Comparison of ENCODE assay signal across 12 cellular contexts in the genomic region with DNA sequence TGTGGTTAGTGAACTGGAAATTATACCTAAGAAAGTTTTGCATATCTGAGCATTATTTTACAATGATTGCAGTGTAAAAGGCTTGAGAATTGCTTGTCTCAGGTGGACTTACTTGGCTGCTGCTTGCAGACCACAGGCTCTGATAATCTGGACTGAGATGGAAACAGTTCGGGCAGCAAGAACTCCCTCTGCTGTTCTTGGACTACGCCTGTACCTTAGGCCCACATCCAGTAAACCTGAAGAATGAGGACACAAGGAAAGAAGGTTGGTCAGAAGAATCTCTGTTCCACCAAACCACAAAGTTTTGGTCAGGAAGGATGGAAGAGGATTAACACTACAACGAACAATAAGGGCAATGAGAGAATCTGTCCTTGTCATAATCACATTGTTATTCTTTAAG.
DNase-seq lines count a peak whose midpoint lies in the region; ATAC-seq and TF ChIP-seq lines count a peak whose summit lies in the region.
"Had no signal": no experiment of that assay in that cellular context is flagged by ENCODE, and none has a peak within 500 bp of the region (broad histone marks: within the 10 kb centered on the region; RNA-seq: fewer than 3 reads in every experiment).

No MANE protein-coding gene starts in this region.

- WGBS in body of pancreas, 2 donors: 67 to 70% methylated on average over 3 of the region's 3 CpGs

- DNase-seq in AG04450 (ENCODE audit: low read depth, low spot score) (no peak), RPMI7951 (ENCODE audit: low read depth) (peak; percentile 7), fibroblast of peridontal ligament (ENCODE audit: extremely low read depth) (peak; percentile 26), body of pancreas (no peak)
- DNase-seq: activated naive CD8-positive, alpha-beta T cell treated with anti-CD3 and anti-CD28 coated beads, Interleukin-2, amount 50 U/mL, for 24 hours; kidney; MG63; NCI-H524 treated with DMSO at 0.1 percent for 48 hours had no signal

- no peak for TF ChIP-seq POLR2A in body of pancreas (IDR thresholded peaks at IDR 0.05)

- H3K36me3 ChIP-seq in body of pancreas (replicated peaks in 1 of 2; ENCODE audit: insufficient read depth in 1 of 2, low read depth in 2 of 2): peaks cover 0 to 13% of the 10 kb centered on the region in 2 donors

- H3K9me3 ChIP-seq in AG04450 (ENCODE audit: control insufficient read depth, insufficient read depth, low read length): no peaks in the 10 kb centered on the region
- H3K9me3 ChIP-seq in body of pancreas: no peaks in the 10 kb centered on the region
- H3K9me3 ChIP-seq: MG63 had no signal

- H3K27me3 ChIP-seq in AG04450 (ENCODE audit: control insufficient read depth, insufficient read depth, low read length): no peaks in the 10 kb centered on the region
- H3K27me3 ChIP-seq in body of pancreas: no peaks in the 10 kb centered on the region
- H3K27me3 ChIP-seq: MG63 had no signal

- POLR2A ChIA-PET in AG04450 (lab: Yijun Ruan, JAX): no interaction called here

- H3K4me3 ChIP-seq in AG04450 (ENCODE audit: low read depth, low read length) (no peak overlapping the region), body of pancreas (no peak overlapping the region)
- H3K4me3 ChIP-seq: MG63 had no signal

- intact Hi-C loops in body of pancreas (cut with DNase I): no loop called here

- TF ChIP-seq CTCF in AG04450 (IDR thresholded peaks at IDR 0.05; ENCODE audit: low read depth, low read length) (peak; percentile 41), GM12873 (IDR thresholded peaks at IDR 0.05; ENCODE audit: insufficient read depth, low read depth, low read length, missing control alignments) (peak; percentile 32), body of pancreas (IDR thresholded peaks at IDR 0.05) (peak in 1 of 7 experiments; percentile 11)

- no peak for ATAC-seq in GM21528 (IDR thresholded peaks at IDR 0.05; ENCODE audit: low FRiP score, unreplicated experiment)
- ATAC-seq in body of pancreas: no peak
- ATAC-seq in HG02852 (IDR thresholded peaks at IDR 0.05; ENCODE audit: unreplicated experiment): no peak
- ATAC-seq in HG03095 (IDR thresholded peaks at IDR 0.05; ENCODE audit: unreplicated experiment): no peak
- ATAC-seq: activated naive CD8-positive, alpha-beta T cell treated with anti-CD3 and anti-CD28 coated beads, Interleukin-2, amount 50 U/mL, for 24 hours had no signal

- no peaks in the 10 kb centered on the region for H3K4me1 ChIP-seq in body of pancreas

- H3K27ac ChIP-seq in AG04450 (ENCODE audit: low read depth, low read length) (no peak overlapping the region), body of pancreas (no peak overlapping the region)

- CTCF ChIA-PET in AG04450 (lab: Charles Lee): interaction anchor here (0.9 kb wide), 1 partner anchor 127 kb away, joined by 3 read pairs; no protein-coding TSS in a partner anchor

Comparison
In these comparisons a context has a peak if more than half of its experiments do, and no peak if none do; other contexts are left out.
1. DNase-seq: peak in RPMI7951 (single experiment) and fibroblast of peridontal ligament (single experiment); none in AG04450 (single experiment) and body of pancreas (0 of 4).